Comparison of ENCODE assay signal across 30 cellular contexts in the genomic region with DNA sequence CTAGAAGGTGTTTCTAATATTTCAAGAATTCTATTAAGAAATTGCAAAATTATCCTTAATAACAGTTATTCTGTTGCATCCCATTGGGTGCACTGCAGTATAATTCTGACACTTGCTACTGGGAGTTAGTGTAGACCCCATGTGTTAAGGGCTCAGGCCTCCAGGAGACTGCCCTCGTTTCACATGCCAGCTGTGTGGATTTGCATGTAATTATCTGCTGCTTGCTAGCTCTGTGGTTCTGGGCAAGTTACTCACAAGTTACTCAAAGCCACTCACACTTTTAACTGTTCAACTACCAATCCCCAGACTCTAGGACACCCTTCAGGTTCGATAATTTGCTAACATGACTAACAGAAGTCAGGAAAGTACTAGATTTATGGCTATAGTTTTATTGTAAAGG. TPM values are rescaled to one million over a fixed set of nuclear protein-coding genes. Genes with fewer than 3 reads are reported as not detected.
"Had no signal": no experiment of that assay in that cellular context is flagged by ENCODE, and none has a peak within 500 bp of the region (broad histone marks: within the 10 kb centered on the region; RNA-seq: fewer than 3 reads in every experiment).

No MANE protein-coding gene starts in this region.

- DNase-seq: activated CD4-positive, alpha-beta memory T cell treated with anti-CD3 and anti-CD28 coated beads for 36 hours; activated CD4-positive, alpha-beta T cell treated with anti-CD3 and anti-CD28 coated beads, Interleukin-2, amount 10 ng/mL, durations not matched to agents 24 days and 14 days; activated CD4-positive, CD25-positive, alpha-beta regulatory T cell treated with anti-CD3 and anti-CD28 coated beads, Interleukin-2, amount 50 U/mL, for 72 hours; activated gamma-delta T cell treated with Interleukin-2 at 50 U/mL for 16 hours; activated naive CD4-positive, alpha-beta T cell treated with anti-CD3 and anti-CD28 coated beads, Interleukin-2, amount 50 U/mL, for 16 hours; activated T-cell treated with anti-CD3 and anti-CD28 coated beads, Interleukin-2, amount 50 U/mL, for 4 hours; amniotic stem cell; effector memory CD8-positive, alpha-beta T cell; erythroblast; left colon; mammary epithelial cell; naive B cell; nephron progenitor cell; pancreas; retina; stimulated activated CD4-positive, alpha-beta T cell treated with anti-CD3 and anti-CD28 coated beads, Interleukin-2, amount 100 ng/mL, for 24 hours; stimulated activated naive B cell treated with anti-CD40 and anti-IgM and Interleukin-4, amounts not matched to agents 10 μg/mL and 1 μg/mL and 100 μg/mL, for 72 hours; stomach; T-helper 2 cell had no signal

- H3K36me3 Mint-ChIP-seq: activated CD4-positive, alpha-beta memory T cell treated with anti-CD3 and anti-CD28 coated beads for 36 hours; mesothelial cell of epicardium; naive B cell; stimulated activated naive B cell treated with anti-CD40 and anti-IgM and Interleukin-4, amounts not matched to agents 10 μg/mL and 1 μg/mL and 100 μg/mL, for 72 hours had no signal

- H3K4me3 ChIP-seq: gastroesophageal sphincter, hepatocyte, pancreas, prostate gland, skin epidermis, stomach, tibial nerve had no signal

- H3K27ac Mint-ChIP-seq: activated CD4-positive, alpha-beta memory T cell treated with anti-CD3 and anti-CD28 coated beads for 36 hours; activated CD4-positive, alpha-beta T cell treated with anti-CD3 and anti-CD28 coated beads, Interleukin-2, amount 10 ng/mL, durations not matched to agents 24 days and 14 days; activated T-helper 17 cell treated with anti-CD3 and anti-CD28 coated beads, Interleukin-2, amount 50 U/mL, for 72 hours; effector memory CD8-positive, alpha-beta T cell; mesothelial cell of epicardium; nephron progenitor cell; stimulated activated naive B cell treated with anti-CD40 and anti-IgM and Interleukin-4, amounts not matched to agents 10 μg/mL and 1 μg/mL and 100 μg/mL, for 72 hours had no signal

- H3K4me1 Mint-ChIP-seq: activated CD4-positive, alpha-beta T cell treated with anti-CD3 and anti-CD28 coated beads, Interleukin-2, amount 10 ng/mL, durations not matched to agents 24 days and 14 days; activated T-helper 17 cell treated with anti-CD3 and anti-CD28 coated beads, Interleukin-2, amount 50 U/mL, for 72 hours; central memory CD8-positive, alpha-beta T cell; naive B cell; stimulated activated naive B cell treated with anti-CD40 and anti-IgM and Interleukin-4, amounts not matched to agents 10 μg/mL and 1 μg/mL and 100 μg/mL, for 72 hours had no signal

- H3K79me2 ChIP-seq: hepatocyte had no signal

- H3K36me3 ChIP-seq: gastroesophageal sphincter, pancreas, prostate gland, stomach, tibial nerve had no signal

- H3K4me3 Mint-ChIP-seq: activated CD4-positive, alpha-beta memory T cell treated with anti-CD3 and anti-CD28 coated beads for 36 hours; activated CD4-positive, alpha-beta T cell treated with anti-CD3 and anti-CD28 coated beads, Interleukin-2, amount 10 ng/mL, durations not matched to agents 24 days and 14 days; activated T-cell treated with anti-CD3 and anti-CD28 coated beads, Interleukin-2, amount 50 U/mL, for 4 hours; activated T-helper 17 cell treated with anti-CD3 and anti-CD28 coated beads, Interleukin-2, amount 50 U/mL, for 72 hours; central memory CD8-positive, alpha-beta T cell; effector memory CD8-positive, alpha-beta T cell; mesothelial cell of epicardium; naive B cell; stimulated activated naive B cell treated with anti-CD40 and anti-IgM and Interleukin-4, amounts not matched to agents 10 μg/mL and 1 μg/mL and 100 μg/mL, for 72 hours had no signal

- H3K9me3 ChIP-seq: gastroesophageal sphincter, pancreas, prostate gland, stomach, tibial nerve had no signal

- H2AFZ ChIP-seq: hepatocyte had no signal

- H3K4me2 ChIP-seq: hepatocyte had no signal

- ATAC-seq: activated T-cell treated with anti-CD3 and anti-CD28 coated beads, Interleukin-2, amount 50 U/mL, for 4 hours; activated T-helper 17 cell treated with anti-CD3 and anti-CD28 coated beads, Interleukin-2, amount 50 U/mL, for 72 hours; effector memory CD8-positive, alpha-beta T cell; gastroesophageal sphincter; left colon; pancreas; sciatic nerve; stimulated activated naive B cell treated with anti-CD40 and anti-IgM and Interleukin-4, amounts not matched to agents 10 μg/mL and 1 μg/mL and 100 μg/mL, for 72 hours had no signal

- H3K9me3 Mint-ChIP-seq: activated CD4-positive, alpha-beta memory T cell treated with anti-CD3 and anti-CD28 coated beads for 36 hours; activated CD4-positive, alpha-beta T cell treated with anti-CD3 and anti-CD28 coated beads, Interleukin-2, amount 10 ng/mL, durations not matched to agents 24 days and 14 days; activated T-cell treated with anti-CD3 and anti-CD28 coated beads, Interleukin-2, amount 50 U/mL, for 4 hours; activated T-helper 17 cell treated with anti-CD3 and anti-CD28 coated beads, Interleukin-2, amount 50 U/mL, for 72 hours; central memory CD8-positive, alpha-beta T cell; mesothelial cell of epicardium; nephron progenitor cell; stimulated activated naive B cell treated with anti-CD40 and anti-IgM and Interleukin-4, amounts not matched to agents 10 μg/mL and 1 μg/mL and 100 μg/mL, for 72 hours had no signal

- H3K4me1 ChIP-seq: pancreas, prostate gland had no signal

- H3K27me3 Mint-ChIP-seq: activated CD4-positive, alpha-beta memory T cell treated with anti-CD3 and anti-CD28 coated beads for 36 hours; activated CD4-positive, alpha-beta T cell treated with anti-CD3 and anti-CD28 coated beads, Interleukin-2, amount 10 ng/mL, durations not matched to agents 24 days and 14 days; activated T-helper 17 cell treated with anti-CD3 and anti-CD28 coated beads, Interleukin-2, amount 50 U/mL, for 72 hours; central memory CD8-positive, alpha-beta T cell; effector memory CD8-positive, alpha-beta T cell; naive B cell; stimulated activated naive B cell treated with anti-CD40 and anti-IgM and Interleukin-4, amounts not matched to agents 10 μg/mL and 1 μg/mL and 100 μg/mL, for 72 hours had no signal

- H3K27ac ChIP-seq: gastroesophageal sphincter, hepatocyte, pancreas, prostate gland, skin epidermis, stomach, tibial nerve had no signal

- H3K27me3 ChIP-seq: gastroesophageal sphincter, hepatocyte, pancreas, stomach, tibial nerve had no signal

RNA-seq across cellular contexts. Expression of gene ST6GAL2, which starts 38.6 kb away (rescaled TPM):
- total RNA-seq: activated CD4-positive, alpha-beta memory T cell treated with anti-CD3 and anti-CD28 coated beads for 36 hours; activated CD4-positive, alpha-beta T cell treated with anti-CD3 and anti-CD28 coated beads, Interleukin-2, amount 10 ng/mL, durations not matched to agents 24 days and 14 days; activated T-cell treated with anti-CD3 and anti-CD28 coated beads, Interleukin-2, amount 50 U/mL, for 4 hours; activated T-helper 17 cell treated with anti-CD3 and anti-CD28 coated beads, Interleukin-2, amount 50 U/mL, for 72 hours; bronchial epithelial cell; fibroblast of lung; sciatic nerve; tibial nerve had no signal
